Comparison of ENCODE assay signal across 1 cellular context in genomic region chr1:171421413-171422020, GRCh38.
TF ChIP-seq lines count a peak whose summit lies in the region.

No MANE protein-coding gene starts in this region.

TF ChIP-seq in GM23338, 12 proteins besides CTCF, POLR2A, EP300 and RAD21:
- TF ChIP-seq POLR2AphosphoS5 (IDR thresholded peaks at IDR 0.05; ENCODE audit: low read depth) (no peak), JUNB (IDR thresholded peaks at IDR 0.05; ENCODE audit: unreplicated experiment) (no peak), ZNF462 (CRISPR knock-in tag; IDR thresholded peaks at IDR 0.05) (no peak), REST (IDR thresholded peaks at IDR 0.05; ENCODE audit: unreplicated experiment) (no peak), STAT1 (IDR thresholded peaks at IDR 0.05; ENCODE audit: unreplicated experiment) (no peak), EZH2phosphoT487 (IDR thresholded peaks at IDR 0.05; ENCODE audit: unreplicated experiment) (no peak), ETS1 (IDR thresholded peaks at IDR 0.05) (no peak), NANOG (IDR thresholded peaks at IDR 0.05; ENCODE audit: borderline replicate concordance) (no peak), ZNF114 (CRISPR knock-in tag; IDR thresholded peaks at IDR 0.05) (no peak), CREB1 (CRISPR knock-in tag; IDR thresholded peaks at IDR 0.05; ENCODE audit: low read depth) (no peak), ZNF331 (CRISPR knock-in tag; IDR thresholded peaks at IDR 0.05; ENCODE audit: low read depth) (no peak), EZH2 (IDR thresholded peaks at IDR 0.05; ENCODE audit: low read depth, unreplicated experiment) (no peak)
TF ChIP-seq in GM23338: peak in this region for 0.
